Comparison of ENCODE assay signal across 1 cellular context in genomic region chr2:172214252-172214651, GRCh38.
TF ChIP-seq lines count a peak whose summit lies in the region.

No MANE protein-coding gene starts in this region.

TF ChIP-seq in GM23338, 12 proteins besides CTCF, POLR2A, EP300 and RAD21 (continued from another document):
- TF ChIP-seq, protein P1, sequence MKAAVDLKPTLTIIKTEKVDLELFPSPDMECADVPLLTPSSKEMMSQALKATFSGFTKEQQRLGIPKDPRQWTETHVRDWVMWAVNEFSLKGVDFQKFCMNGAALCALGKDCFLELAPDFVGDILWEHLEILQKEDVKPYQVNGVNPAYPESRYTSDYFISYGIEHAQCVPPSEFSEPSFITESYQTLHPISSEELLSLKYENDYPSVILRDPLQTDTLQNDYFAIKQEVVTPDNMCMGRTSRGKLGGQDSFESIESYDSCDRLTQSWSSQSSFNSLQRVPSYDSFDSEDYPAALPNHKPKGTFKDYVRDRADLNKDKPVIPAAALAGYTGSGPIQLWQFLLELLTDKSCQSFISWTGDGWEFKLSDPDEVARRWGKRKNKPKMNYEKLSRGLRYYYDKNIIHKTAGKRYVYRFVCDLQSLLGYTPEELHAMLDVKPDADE (IDR thresholded peaks at IDR 0.05) = no peak
- no peak for TF ChIP-seq STAT1 (IDR thresholded peaks at IDR 0.05; ENCODE audit: unreplicated experiment)
